Comparison of ENCODE assay signal across 17 cellular contexts in genomic region chr1:107682467-107682866, GRCh38.
DNase-seq lines count a peak whose midpoint lies in the region; ATAC-seq and TF ChIP-seq lines count a peak whose summit lies in the region.
"Had no signal": no experiment of that assay in that cellular context is flagged by ENCODE, and none has a peak within 500 bp of the region (broad histone marks: within the 10 kb centered on the region; RNA-seq: fewer than 3 reads in every experiment).

No MANE protein-coding gene starts in this region.

- CTCF ChIA-PET in CD8-positive, alpha-beta memory T cell (lab: Charles Lee), result no interaction called here
- CTCF ChIA-PET in activated CD4-positive, alpha-beta memory T cell treated with anti-CD3 and anti-CD28 coated beads for 36 hours (lab: Charles Lee), result no interaction called here

- no peak overlapping the region for H3K27ac Mint-ChIP-seq in CD8-positive, alpha-beta memory T cell
- H3K27ac Mint-ChIP-seq in activated CD4-positive, alpha-beta memory T cell treated with anti-CD3 and anti-CD28 coated beads for 36 hours, result no peak overlapping the region
- H3K27ac Mint-ChIP-seq: activated CD8-positive, alpha-beta T cell treated with anti-CD3 and anti-CD28 coated beads for 36 hours; activated naive CD8-positive, alpha-beta T cell treated with anti-CD3 and anti-CD28 coated beads, Interleukin-2, amount 10 ng/mL, durations not matched to agents 7 days and 5 days; immature natural killer cell had no signal

- H3K9me3 Mint-ChIP-seq in CD8-positive, alpha-beta memory T cell, result no peaks in the 10 kb centered on the region
- H3K9me3 Mint-ChIP-seq in activated CD4-positive, alpha-beta memory T cell treated with anti-CD3 and anti-CD28 coated beads for 36 hours, result no peaks in the 10 kb centered on the region
- H3K9me3 Mint-ChIP-seq: activated CD8-positive, alpha-beta T cell treated with anti-CD3 and anti-CD28 coated beads for 36 hours; activated naive CD8-positive, alpha-beta T cell treated with anti-CD3 and anti-CD28 coated beads, Interleukin-2, amount 10 ng/mL, durations not matched to agents 7 days and 5 days; immature natural killer cell had no signal

- POLR2A ChIA-PET in CD8-positive, alpha-beta memory T cell (lab: Charles Lee), result no interaction called here
- POLR2A ChIA-PET in activated CD4-positive, alpha-beta memory T cell treated with anti-CD3 and anti-CD28 coated beads for 36 hours (lab: Charles Lee), result no interaction called here

- no peaks in the 10 kb centered on the region for H3K27me3 Mint-ChIP-seq in CD8-positive, alpha-beta memory T cell
- H3K27me3 Mint-ChIP-seq in activated CD4-positive, alpha-beta memory T cell treated with anti-CD3 and anti-CD28 coated beads for 36 hours, result no peaks in the 10 kb centered on the region
- H3K27me3 Mint-ChIP-seq: activated CD8-positive, alpha-beta T cell treated with anti-CD3 and anti-CD28 coated beads for 36 hours; activated naive CD8-positive, alpha-beta T cell treated with anti-CD3 and anti-CD28 coated beads, Interleukin-2, amount 10 ng/mL, durations not matched to agents 7 days and 5 days had no signal

- DNase-seq in GM04504 (ENCODE audit: low read depth), result peak; percentile 35
- peak; percentile 76 for DNase-seq in fibroblast of villous mesenchyme (ENCODE audit: low read depth)
- no peak for DNase-seq in sigmoid colon
- no peak for DNase-seq in NK-92 treated with Interleukin-12 subunit alpha and Interleukin-12 subunit beta, amount 100 ng/mL, for 24 hours (lab: John Stamatoyannopoulos, UW)
- DNase-seq in CD8-positive, alpha-beta memory T cell, result no peak
- DNase-seq in activated CD4-positive, alpha-beta memory T cell treated with anti-CD3 and anti-CD28 coated beads for 36 hours, result no peak
- DNase-seq: activated CD8-positive, alpha-beta T cell treated with anti-CD3 and anti-CD28 coated beads for 36 hours; activated naive CD8-positive, alpha-beta T cell treated with anti-CD3 and anti-CD28 coated beads, Interleukin-2, amount 10 ng/mL, durations not matched to agents 7 days and 5 days; activated T-cell treated with anti-CD3 and anti-CD28 coated beads, Interleukin-2, amount 50 U/mL, for 48 hours; DMS79; immature natural killer cell; IMR-90; NCI-H1048 had no signal

- H3K4me1 ChIP-seq in sigmoid colon, result peaks cover 0 to 57% (median 17%) of the 10 kb centered on the region in 4 donors
- no peaks in the 10 kb centered on the region for H3K4me1 ChIP-seq in CD8-positive, alpha-beta memory T cell (ENCODE audit: insufficient read depth, low read length)
- H3K4me1 ChIP-seq: BLaER1 treated with 17β-estradiol and CSF1 and Interleukin-3, amounts not matched to agents 10 nM and 100 nM had no signal

- no peak overlapping the region for H3K4me3 ChIP-seq in fibroblast of villous mesenchyme (ENCODE audit: low read depth, low read length)
- no peak overlapping the region for H3K4me3 ChIP-seq in sigmoid colon
- no peak overlapping the region for H3K4me3 ChIP-seq in CD8-positive, alpha-beta memory T cell (ENCODE audit: low read length)
- H3K4me3 ChIP-seq: BLaER1 treated with 17β-estradiol and CSF1 and Interleukin-3, amounts not matched to agents 10 nM and 100 nM; thoracic aorta had no signal

- no peak for TF ChIP-seq POLR2A in sigmoid colon (IDR thresholded peaks at IDR 0.05)

- H3K27ac ChIP-seq in VCaP (peak overlapping the region; percentile 78), sigmoid colon (peak overlapping the region in 3 of 4 donors; percentile 74 to 76 (median 74))
- H3K27ac ChIP-seq in CD8-positive, alpha-beta memory T cell (ENCODE audit: low read depth, low read length), result no peak overlapping the region
- H3K27ac ChIP-seq: BLaER1 treated with 17β-estradiol and CSF1 and Interleukin-3, amounts not matched to agents 10 nM and 100 nM; thoracic aorta had no signal

- no peaks in the 10 kb centered on the region for H3K9me3 ChIP-seq in sigmoid colon
- no peaks in the 10 kb centered on the region for H3K9me3 ChIP-seq in CD8-positive, alpha-beta memory T cell (ENCODE audit: low read length)
- H3K9me3 ChIP-seq: BLaER1 treated with 17β-estradiol and CSF1 and Interleukin-3, amounts not matched to agents 10 nM and 100 nM; thoracic aorta had no signal

- peak in 1 of 4 donors; percentile 38 for TF ChIP-seq EP300 in sigmoid colon (IDR thresholded peaks at IDR 0.05)

- intact Hi-C loops in sigmoid colon (cut with DNase I), result loop anchor here (2.0 kb wide), 1 partner anchor 42 kb away; no protein-coding TSS in a partner anchor
- intact Hi-C loops in activated CD4-positive, alpha-beta memory T cell treated with anti-CD3 and anti-CD28 coated beads for 36 hours (cut with micrococcal nuclease), result no loop called here

- H3K4me1 Mint-ChIP-seq in CD8-positive, alpha-beta memory T cell, result peaks cover 0 to 2% (median 0%) of the 10 kb centered on the region in 3 donors
- H3K4me1 Mint-ChIP-seq in activated CD4-positive, alpha-beta memory T cell treated with anti-CD3 and anti-CD28 coated beads for 36 hours (ENCODE audit: low read depth), result no peaks in the 10 kb centered on the region
- H3K4me1 Mint-ChIP-seq: activated naive CD8-positive, alpha-beta T cell treated with anti-CD3 and anti-CD28 coated beads, Interleukin-2, amount 10 ng/mL, durations not matched to agents 7 days and 5 days had no signal

- 8 to 65% methylated on average over 1 of the region's 1 CpG for WGBS in sigmoid colon, 2 donors

- ATAC-seq in GM19397 (IDR thresholded peaks at IDR 0.05; ENCODE audit: unreplicated experiment), result no peak
- ATAC-seq: activated CD8-positive, alpha-beta T cell treated with anti-CD3 and anti-CD28 coated beads for 36 hours had no signal

- TF ChIP-seq CTCF in VCaP (conservative IDR thresholded peaks at IDR 0.05) (no peak), fibroblast of villous mesenchyme (IDR thresholded peaks at IDR 0.05; ENCODE audit: insufficient read depth, low read depth, low read length) (no peak), sigmoid colon (IDR thresholded peaks at IDR 0.05) (no peak)

- no peaks in the 10 kb centered on the region for H3K36me3 ChIP-seq in sigmoid colon
- no peaks in the 10 kb centered on the region for H3K36me3 ChIP-seq in CD8-positive, alpha-beta memory T cell (ENCODE audit: insufficient read depth, low read length)
- H3K36me3 ChIP-seq: thoracic aorta had no signal

- no peak overlapping the region for H3K4me3 Mint-ChIP-seq in CD8-positive, alpha-beta memory T cell
- no peak overlapping the region for H3K4me3 Mint-ChIP-seq in activated CD4-positive, alpha-beta memory T cell treated with anti-CD3 and anti-CD28 coated beads for 36 hours
- H3K4me3 Mint-ChIP-seq: activated CD8-positive, alpha-beta T cell treated with anti-CD3 and anti-CD28 coated beads for 36 hours; activated naive CD8-positive, alpha-beta T cell treated with anti-CD3 and anti-CD28 coated beads, Interleukin-2, amount 10 ng/mL, durations not matched to agents 7 days and 5 days; immature natural killer cell had no signal

- no peaks in the 10 kb centered on the region for H3K27me3 ChIP-seq in sigmoid colon
- no peaks in the 10 kb centered on the region for H3K27me3 ChIP-seq in CD8-positive, alpha-beta memory T cell (ENCODE audit: insufficient read depth, low read length, poor library complexity, severe bottlenecking)
- H3K27me3 ChIP-seq: BLaER1 treated with 17β-estradiol and CSF1 and Interleukin-3, amounts not matched to agents 10 nM and 100 nM had no signal

- peaks cover 0 to 2% (median 0%) of the 10 kb centered on the region in 3 donors for H3K36me3 Mint-ChIP-seq in CD8-positive, alpha-beta memory T cell
- no peaks in the 10 kb centered on the region for H3K36me3 Mint-ChIP-seq in activated CD4-positive, alpha-beta memory T cell treated with anti-CD3 and anti-CD28 coated beads for 36 hours
- H3K36me3 Mint-ChIP-seq: activated naive CD8-positive, alpha-beta T cell treated with anti-CD3 and anti-CD28 coated beads, Interleukin-2, amount 10 ng/mL, durations not matched to agents 7 days and 5 days had no signal

Comparison
In these comparisons a context has a peak if more than half of its experiments do, and no peak if none do; other contexts are left out.
1. DNase-seq: peak in GM04504 (single experiment) and fibroblast of villous mesenchyme (single experiment); none in sigmoid colon (single experiment), NK-92 treated with Interleukin-12 subunit alpha and Interleukin-12 subunit beta, amount 100 ng/mL, for 24 hours (single experiment), CD8-positive, alpha-beta memory T cell (0 of 5) and activated CD4-positive, alpha-beta memory T cell treated with anti-CD3 and anti-CD28 coated beads for 36 hours (single experiment).